Comparison of ENCODE assay signal across 10 cellular contexts in genomic region chr4:141654098-141654497, GRCh38. TPM values are rescaled to one million over a fixed set of nuclear protein-coding genes. Genes with fewer than 3 reads are reported as not detected.
DNase-seq lines count a peak whose midpoint lies in the region; ATAC-seq, FAIRE-seq and TF ChIP-seq lines count a peak whose summit lies in the region.
"Had no signal": no experiment of that assay in that cellular context is flagged by ENCODE, and none has a peak within 500 bp of the region (broad histone marks: within the 10 kb centered on the region; RNA-seq: fewer than 3 reads in every experiment).

No MANE protein-coding gene starts in this region.

- intact Hi-C loops in CD14-positive monocyte (cut with micrococcal nuclease) (no loop called here), lower lobe of right lung (cut with DNase I) (no loop called here)
- intact Hi-C loops in CD8-positive, alpha-beta T cell (cut with DNase I, micrococcal nuclease) = no loop called here

- CTCF ChIA-PET in activated CD8-positive, alpha-beta T cell treated with anti-CD3 and anti-CD28 coated beads, Interleukin-2, amount 10 ng/mL, durations not matched to agents 7 days and 5 days (lab: Charles Lee) = no interaction called here
- CTCF ChIA-PET in CD8-positive, alpha-beta T cell (lab: Charles Lee) = no interaction called here

- peaks cover 16% of the 10 kb centered on the region for H3K4me1 ChIP-seq in lower lobe of right lung
- no peaks in the 10 kb centered on the region for H3K4me1 ChIP-seq in CD8-positive, alpha-beta T cell (ENCODE audit: insufficient read depth, low read length)

- TF ChIP-seq EP300 in Ishikawa (IDR thresholded peaks at IDR 0.05; ENCODE audit: borderline replicate concordance) = no peak

- FAIRE-seq in bronchial epithelial cell (lab: Jason Lieb, UNC) = no peak

- peaks cover 0 to 2% (median 0%) of the 10 kb centered on the region in 7 donors for H3K9me3 Mint-ChIP-seq in CD14-positive monocyte
- no peaks in the 10 kb centered on the region for H3K9me3 Mint-ChIP-seq in activated CD8-positive, alpha-beta T cell treated with anti-CD3 and anti-CD28 coated beads, Interleukin-2, amount 10 ng/mL, durations not matched to agents 7 days and 5 days (ENCODE audit: insufficient read depth)
- no peaks in the 10 kb centered on the region for H3K9me3 Mint-ChIP-seq in CD8-positive, alpha-beta T cell

- H3K36me3 ChIP-seq in bronchial epithelial cell (ENCODE audit: control insufficient read depth, insufficient read depth, low read length) (no peaks in the 10 kb centered on the region), lower lobe of right lung (no peaks in the 10 kb centered on the region)
- no peaks in the 10 kb centered on the region for H3K36me3 ChIP-seq in CD8-positive, alpha-beta T cell (ENCODE audit: insufficient read depth, low read length)

- TF ChIP-seq RAD21 in Ishikawa (IDR thresholded peaks at IDR 0.05; ENCODE audit: low read depth) = peak; percentile 49

- no peaks in the 10 kb centered on the region for H3K9me3 ChIP-seq in lower lobe of right lung
- no peaks in the 10 kb centered on the region for H3K9me3 ChIP-seq in CD8-positive, alpha-beta T cell (ENCODE audit: low read length)

- peak; percentile 67 to 76 for ATAC-seq in lower lobe of right lung
- ATAC-seq in activated CD8-positive, alpha-beta T cell treated with anti-CD3 and anti-CD28 coated beads, Interleukin-2, amount 10 ng/mL, durations not matched to agents 7 days and 5 days = no peak
- no peak for ATAC-seq in CD8-positive, alpha-beta T cell

- peaks cover 12% of the 10 kb centered on the region for H3K4me1 Mint-ChIP-seq in CD14-positive monocyte
- H3K4me1 Mint-ChIP-seq in activated CD8-positive, alpha-beta T cell treated with anti-CD3 and anti-CD28 coated beads, Interleukin-2, amount 10 ng/mL, durations not matched to agents 7 days and 5 days (ENCODE audit: low read depth) = peaks cover 3% of the 10 kb centered on the region
- H3K4me1 Mint-ChIP-seq in CD8-positive, alpha-beta T cell (ENCODE audit: low read depth) = no peaks in the 10 kb centered on the region

- H3K36me3 Mint-ChIP-seq in CD14-positive monocyte = peaks cover 3% of the 10 kb centered on the region in 2 donors
- no peaks in the 10 kb centered on the region for H3K36me3 Mint-ChIP-seq in activated CD8-positive, alpha-beta T cell treated with anti-CD3 and anti-CD28 coated beads, Interleukin-2, amount 10 ng/mL, durations not matched to agents 7 days and 5 days (ENCODE audit: low read depth)
- H3K36me3 Mint-ChIP-seq in CD8-positive, alpha-beta T cell = no peaks in the 10 kb centered on the region

- no peak overlapping the region for H3K4me3 ChIP-seq in bronchial epithelial cell (ENCODE audit: low read depth, low read length)
- H3K4me3 ChIP-seq in lower lobe of right lung = no peak overlapping the region
- no peak overlapping the region for H3K4me3 ChIP-seq in CD8-positive, alpha-beta T cell (ENCODE audit: low read depth, low read length)

- in situ Hi-C loops in G401 (cut with HindIII; ENCODE audit: low sequenced_read_pairs) = no loop called here

- H3K27ac Mint-ChIP-seq in CD14-positive monocyte = peak overlapping the region in 1 of 7 donors; percentile 33
- H3K27ac Mint-ChIP-seq in activated CD8-positive, alpha-beta T cell treated with anti-CD3 and anti-CD28 coated beads, Interleukin-2, amount 10 ng/mL, durations not matched to agents 7 days and 5 days = no peak overlapping the region
- no peak overlapping the region for H3K27ac Mint-ChIP-seq in CD8-positive, alpha-beta T cell

- H3K27me3 Mint-ChIP-seq in CD14-positive monocyte (ENCODE audit: low read depth in 3 of 3) = peaks cover 0 to 1% (median 0%) of the 10 kb centered on the region in 3 donors
- no peaks in the 10 kb centered on the region for H3K27me3 Mint-ChIP-seq in activated CD8-positive, alpha-beta T cell treated with anti-CD3 and anti-CD28 coated beads, Interleukin-2, amount 10 ng/mL, durations not matched to agents 7 days and 5 days (ENCODE audit: low read depth)
- H3K27me3 Mint-ChIP-seq in CD8-positive, alpha-beta T cell (ENCODE audit: low read depth) = no peaks in the 10 kb centered on the region

- TF ChIP-seq CTCF in CD14-positive monocyte (IDR thresholded peaks at IDR 0.05) = peak; percentile 28
- TF ChIP-seq CTCF in bronchial epithelial cell (IDR thresholded peaks at IDR 0.05; ENCODE audit: insufficient read depth, low read length, severe bottlenecking) = peak; percentile 76
- TF ChIP-seq CTCF in lower lobe of right lung (IDR thresholded peaks at IDR 0.05) = peak; percentile 60
- TF ChIP-seq CTCF in CD8-positive, alpha-beta T cell (IDR thresholded peaks at IDR 0.05) = no peak

- H3K27me3 ChIP-seq in bronchial epithelial cell (ENCODE audit: control insufficient read depth, insufficient read depth, low read length) (no peaks in the 10 kb centered on the region), lower lobe of right lung (ENCODE audit: low read depth) (no peaks in the 10 kb centered on the region)
- H3K27me3 ChIP-seq in CD8-positive, alpha-beta T cell (ENCODE audit: insufficient read depth, low read length) = no peaks in the 10 kb centered on the region

- no peak overlapping the region for H3K27ac ChIP-seq in lower lobe of right lung
- no peak overlapping the region for H3K27ac ChIP-seq in CD8-positive, alpha-beta T cell (ENCODE audit: low read depth, low read length)
- H3K27ac ChIP-seq: KMS-11 had no signal

- POLR2A ChIA-PET in activated CD8-positive, alpha-beta T cell treated with anti-CD3 and anti-CD28 coated beads, Interleukin-2, amount 10 ng/mL, durations not matched to agents 7 days and 5 days (lab: Charles Lee) = no interaction called here
- POLR2A ChIA-PET in CD8-positive, alpha-beta T cell (lab: Charles Lee) = no interaction called here

- DNase-seq in CD14-positive monocyte (ENCODE audit: low spot score) (no peak), bronchial epithelial cell (ENCODE audit: low read depth) (peak; percentile 25), lower lobe of right lung (peak; percentile 43), Ammon's horn (ENCODE audit: low spot score) (no peak), G401 (ENCODE audit: low spot score) (no peak)
- DNase-seq in activated CD8-positive, alpha-beta T cell treated with anti-CD3 and anti-CD28 coated beads, Interleukin-2, amount 10 ng/mL, durations not matched to agents 7 days and 5 days = no peak
- DNase-seq in CD8-positive, alpha-beta T cell = no peak
- DNase-seq: activated T-cell treated with anti-CD3 and anti-CD28 coated beads, Interleukin-2, amount 50 U/mL, for 48 hours had no signal

- H3K4me3 Mint-ChIP-seq in CD14-positive monocyte = no peak overlapping the region
- H3K4me3 Mint-ChIP-seq in activated CD8-positive, alpha-beta T cell treated with anti-CD3 and anti-CD28 coated beads, Interleukin-2, amount 10 ng/mL, durations not matched to agents 7 days and 5 days = no peak overlapping the region
- H3K4me3 Mint-ChIP-seq in CD8-positive, alpha-beta T cell = no peak overlapping the region

TF ChIP-seq in Ishikawa, 13 proteins besides CTCF, POLR2A, EP300 and RAD21:
- TF ChIP-seq REST (IDR thresholded peaks at IDR 0.05; ENCODE audit: low read depth) (no peak), YY1 (IDR thresholded peaks at IDR 0.05; ENCODE audit: low read depth) (no peak), NFIC (IDR thresholded peaks at IDR 0.05) (no peak), TCF12 (IDR thresholded peaks at IDR 0.05; ENCODE audit: low read depth) (no peak), TEAD4 (IDR thresholded peaks at IDR 0.05) (no peak)

RNA-seq across cellular contexts. Expression of gene IL15, which starts 17.7 kb away (rescaled TPM):
- 10 to 100 TPM; 22.1 to 25.7 TPM for polyA plus RNA-seq in CD14-positive monocyte
- total RNA-seq in bronchial epithelial cell (0.26 and 0.53 TPM in 2 replicates), lower lobe of right lung (9.7 TPM)
- under 1 TPM; 0.87 to 0.91 TPM for total RNA-seq in activated CD8-positive, alpha-beta T cell treated with anti-CD3 and anti-CD28 coated beads, Interleukin-2, amount 10 ng/mL, durations not matched to agents 7 days and 5 days
- 1 to 10 TPM; 1.5 to 1.7 TPM for total RNA-seq in CD8-positive, alpha-beta T cell
- not detected in 2 replicates for total RNA-seq in G401 (2014; rRNA removed; shearing (Covaris generic))

Comparison
In these comparisons a context has a peak if more than half of its experiments do, and no peak if none do; other contexts are left out.
1. DNase-seq: peak in bronchial epithelial cell (single experiment) and lower lobe of right lung (single experiment); none in CD14-positive monocyte (single experiment), activated CD8-positive, alpha-beta T cell treated with anti-CD3 and anti-CD28 coated beads, Interleukin-2, amount 10 ng/mL, durations not matched to agents 7 days and 5 days (single experiment), Ammon's horn (single experiment), CD8-positive, alpha-beta T cell (0 of 7) and G401 (single experiment).
2. ATAC-seq: peak in lower lobe of right lung (2 of 2); none in activated CD8-positive, alpha-beta T cell treated with anti-CD3 and anti-CD28 coated beads, Interleukin-2, amount 10 ng/mL, durations not matched to agents 7 days and 5 days (single experiment) and CD8-positive, alpha-beta T cell (single experiment).